Comparison of ENCODE assay signal across 37 cellular contexts in genomic region chr10:10471758-10472157, GRCh38.
"Had no signal": no experiment of that assay in that cellular context is flagged by ENCODE, and none has a peak within 500 bp of the region (broad histone marks: within the 10 kb centered on the region; RNA-seq: fewer than 3 reads in every experiment).

No MANE protein-coding gene starts in this region.

- H3K27ac Mint-ChIP-seq: activated naive CD4-positive, alpha-beta T cell treated with anti-CD3 and anti-CD28 coated beads for 36 hours; activated naive CD4-positive, alpha-beta T cell treated with anti-CD3 and anti-CD28 coated beads, Interleukin-2, amount 10 ng/mL, durations not matched to agents 7 days and 5 days; activated naive CD4-positive, alpha-beta T cell treated with anti-CD3 and anti-CD28 coated beads, Interleukin-2, amount 50 U/mL, for 24 hours; activated naive CD4-positive, alpha-beta T cell treated with anti-CD3 and anti-CD28 coated beads, Interleukin-2, amount 50 U/mL, for 72 hours; activated naive CD8-positive, alpha-beta T cell; activated naive CD8-positive, alpha-beta T cell treated with anti-CD3 and anti-CD28 coated beads for 36 hours; activated naive CD8-positive, alpha-beta T cell treated with anti-CD3 and anti-CD28 coated beads, Interleukin-2, amount 10 ng/mL, durations not matched to agents 7 days and 5 days; activated naive CD8-positive, alpha-beta T cell treated with anti-CD3 and anti-CD28 coated beads, Interleukin-2, amount 50 U/mL, for 24 hours; activated T-cell treated with anti-CD3 and anti-CD28 coated beads, Interleukin-2, amount 50 U/mL, for 24 hours; activated T-cell treated with anti-CD3 and anti-CD28 coated beads, Interleukin-2, amount 50 U/mL, for 72 hours; activated T-helper 1 cell treated with anti-CD3 and anti-CD28 coated beads, Interleukin-12 subunit alpha, Interleukin-12 subunit beta, Interleukin-2, Interleukin-4 antibody, amounts not matched to agents 30 ng/mL and 10 ng/mL and 1 ng/mL, durations not matched to agents 14 hours and 24 hours and 36 hours; activated T-helper 17 cell treated with anti-CD3 and anti-CD28 coated beads, Interleukin-2, amount 50 U/mL, for 72 hours; activated T-helper 2 cell treated with anti-CD3 and anti-CD28 coated beads, Interferon-gamma antibody, Interleukin-2, Interleukin-4, amounts not matched to agents 10 μg/mL and 5 μg/mL and 100 μg/mL, durations not matched to agents 14 hours and 24 hours and 36 hours; brain had no signal

- H3K9me3 Mint-ChIP-seq: activated naive CD4-positive, alpha-beta T cell treated with anti-CD3 and anti-CD28 coated beads, Interleukin-2, amount 10 ng/mL, durations not matched to agents 7 days and 5 days; activated naive CD4-positive, alpha-beta T cell treated with anti-CD3 and anti-CD28 coated beads, Interleukin-2, amount 50 U/mL, for 24 hours; activated naive CD8-positive, alpha-beta T cell treated with anti-CD3 and anti-CD28 coated beads, Interleukin-2, amount 10 ng/mL, durations not matched to agents 7 days and 5 days; activated T-helper 1 cell treated with anti-CD3 and anti-CD28 coated beads, Interleukin-12 subunit alpha, Interleukin-12 subunit beta, Interleukin-2, Interleukin-4 antibody, amounts not matched to agents 30 ng/mL and 10 ng/mL and 1 ng/mL, durations not matched to agents 14 hours and 24 hours and 36 hours; activated T-helper 2 cell treated with anti-CD3 and anti-CD28 coated beads, Interferon-gamma antibody, Interleukin-2, Interleukin-4, amounts not matched to agents 10 μg/mL and 5 μg/mL and 100 μg/mL, durations not matched to agents 14 hours and 24 hours and 36 hours had no signal

- H3K27ac ChIP-seq: adrenal gland, ascending aorta, body of pancreas, brain microvascular endothelial cell, breast epithelium, cardiac muscle cell had no signal

- H3K36me3 ChIP-seq: adrenal gland, ascending aorta, brain microvascular endothelial cell, breast epithelium, cardiac muscle cell had no signal

- H3K4me1 Mint-ChIP-seq: activated naive CD4-positive, alpha-beta T cell treated with anti-CD3 and anti-CD28 coated beads, Interleukin-2, amount 10 ng/mL, durations not matched to agents 7 days and 5 days; activated naive CD4-positive, alpha-beta T cell treated with anti-CD3 and anti-CD28 coated beads, Interleukin-2, amount 50 U/mL, for 24 hours; activated naive CD8-positive, alpha-beta T cell treated with anti-CD3 and anti-CD28 coated beads for 36 hours; activated naive CD8-positive, alpha-beta T cell treated with anti-CD3 and anti-CD28 coated beads, Interleukin-2, amount 10 ng/mL, durations not matched to agents 7 days and 5 days; activated naive CD8-positive, alpha-beta T cell treated with anti-CD3 and anti-CD28 coated beads, Interleukin-2, amount 50 U/mL, for 24 hours; activated T-helper 17 cell treated with anti-CD3 and anti-CD28 coated beads, Interleukin-2, amount 50 U/mL, for 72 hours; central memory CD8-positive, alpha-beta T cell had no signal

- H3K4me1 ChIP-seq: adrenal gland, ascending aorta, body of pancreas, breast epithelium had no signal

- ATAC-seq: activated naive CD4-positive, alpha-beta T cell treated with anti-CD3 and anti-CD28 coated beads, Interleukin-2, amount 50 U/mL, for 72 hours; activated naive CD8-positive, alpha-beta T cell treated with anti-CD3 and anti-CD28 coated beads, Interleukin-2, amount 50 U/mL, for 24 hours; activated T-cell treated with anti-CD3 and anti-CD28 coated beads, Interleukin-2, amount 50 U/mL, for 4 hours; activated T-cell treated with anti-CD3 and anti-CD28 coated beads, Interleukin-2, amount 50 U/mL, for 72 hours; activated T-helper 17 cell treated with anti-CD3 and anti-CD28 coated beads, Interleukin-2, amount 50 U/mL, for 72 hours; body of pancreas had no signal

- DNase-seq: activated effector memory CD4-positive, alpha-beta T cell treated with anti-CD3 and anti-CD28 coated beads, Interleukin-2, amount 50 U/mL, for 16 hours; activated effector memory CD4-positive, alpha-beta T cell treated with Interleukin-2 at 50 U/mL for 16 hours; activated gamma-delta T cell; activated gamma-delta T cell treated with Interleukin-2 at 50 U/mL for 16 hours; activated naive CD4-positive, alpha-beta T cell; activated naive CD4-positive, alpha-beta T cell treated with anti-CD3 and anti-CD28 coated beads for 36 hours; activated naive CD4-positive, alpha-beta T cell treated with anti-CD3 and anti-CD28 coated beads, Interleukin-2, amount 10 ng/mL, durations not matched to agents 7 days and 5 days; activated naive CD4-positive, alpha-beta T cell treated with anti-CD3 and anti-CD28 coated beads, Interleukin-2, amount 50 U/mL, for 16 hours; activated naive CD4-positive, alpha-beta T cell treated with Interleukin-2 at 50 U/mL for 16 hours; activated naive CD8-positive, alpha-beta T cell treated with anti-CD3 and anti-CD28 coated beads for 36 hours; activated naive CD8-positive, alpha-beta T cell treated with anti-CD3 and anti-CD28 coated beads, Interleukin-2, amount 10 ng/mL, durations not matched to agents 7 days and 5 days; activated naive CD8-positive, alpha-beta T cell treated with anti-CD3 and anti-CD28 coated beads, Interleukin-2, amount 50 U/mL, for 24 hours; activated T-cell treated with anti-CD3 and anti-CD28 coated beads, Interleukin-2, amount 50 U/mL, for 24 hours; activated T-cell treated with anti-CD3 and anti-CD28 coated beads, Interleukin-2, amount 50 U/mL, for 4 hours; activated T-cell treated with anti-CD3 and anti-CD28 coated beads, Interleukin-2, amount 50 U/mL, for 48 hours; activated T-cell treated with anti-CD3 and anti-CD28 coated beads, Interleukin-2, amount 50 U/mL, for 72 hours; adrenal gland; amniotic stem cell; amygdala; anterior cingulate cortex; aorta; body of pancreas; brain microvascular endothelial cell; caudate nucleus; central memory CD4-positive, alpha-beta T cell; cerebellar nuclear complex had no signal

- H3K36me3 Mint-ChIP-seq: activated naive CD4-positive, alpha-beta T cell treated with anti-CD3 and anti-CD28 coated beads, Interleukin-2, amount 10 ng/mL, durations not matched to agents 7 days and 5 days; activated naive CD4-positive, alpha-beta T cell treated with anti-CD3 and anti-CD28 coated beads, Interleukin-2, amount 50 U/mL, for 24 hours; activated naive CD8-positive, alpha-beta T cell treated with anti-CD3 and anti-CD28 coated beads for 36 hours; activated naive CD8-positive, alpha-beta T cell treated with anti-CD3 and anti-CD28 coated beads, Interleukin-2, amount 10 ng/mL, durations not matched to agents 7 days and 5 days had no signal

- H3K4me3 Mint-ChIP-seq: activated naive CD4-positive, alpha-beta T cell treated with anti-CD3 and anti-CD28 coated beads for 36 hours; activated naive CD4-positive, alpha-beta T cell treated with anti-CD3 and anti-CD28 coated beads, Interleukin-2, amount 10 ng/mL, durations not matched to agents 7 days and 5 days; activated naive CD4-positive, alpha-beta T cell treated with anti-CD3 and anti-CD28 coated beads, Interleukin-2, amount 50 U/mL, for 24 hours; activated naive CD8-positive, alpha-beta T cell; activated naive CD8-positive, alpha-beta T cell treated with anti-CD3 and anti-CD28 coated beads for 36 hours; activated naive CD8-positive, alpha-beta T cell treated with anti-CD3 and anti-CD28 coated beads, Interleukin-2, amount 10 ng/mL, durations not matched to agents 7 days and 5 days; activated naive CD8-positive, alpha-beta T cell treated with anti-CD3 and anti-CD28 coated beads, Interleukin-2, amount 50 U/mL, for 24 hours; activated T-cell treated with anti-CD3 and anti-CD28 coated beads, Interleukin-2, amount 50 U/mL, for 24 hours; activated T-cell treated with anti-CD3 and anti-CD28 coated beads, Interleukin-2, amount 50 U/mL, for 4 hours; activated T-cell treated with anti-CD3 and anti-CD28 coated beads, Interleukin-2, amount 50 U/mL, for 72 hours; activated T-helper 1 cell treated with anti-CD3 and anti-CD28 coated beads, Interleukin-12 subunit alpha, Interleukin-12 subunit beta, Interleukin-2, Interleukin-4 antibody, amounts not matched to agents 30 ng/mL and 10 ng/mL and 1 ng/mL, durations not matched to agents 14 hours and 24 hours and 36 hours; activated T-helper 17 cell treated with anti-CD3 and anti-CD28 coated beads, Interleukin-2, amount 50 U/mL, for 72 hours; brain; central memory CD8-positive, alpha-beta T cell had no signal

- H3K9me3 ChIP-seq: adrenal gland, ascending aorta, body of pancreas had no signal

- H3K4me3 ChIP-seq: adrenal gland, ascending aorta, body of pancreas, breast epithelium, cardiac muscle cell had no signal

- H3K27me3 Mint-ChIP-seq: activated naive CD4-positive, alpha-beta T cell treated with anti-CD3 and anti-CD28 coated beads, Interleukin-2, amount 10 ng/mL, durations not matched to agents 7 days and 5 days; brain; central memory CD8-positive, alpha-beta T cell had no signal
